In genomic region chr3:185282696-185283373, GRCh38 we compare ENCODE assay signal across 9 cellular contexts. TPM values are rescaled to one million over a fixed set of nuclear protein-coding genes. Genes with fewer than 3 reads are reported as not detected.
DNase-seq lines count a peak whose midpoint lies in the region; ATAC-seq, FAIRE-seq and TF ChIP-seq lines count a peak whose summit lies in the region.
"Had no signal": no experiment of that assay in that cellular context is flagged by ENCODE, and none has a peak within 500 bp of the region (broad histone marks: within the 10 kb centered on the region; RNA-seq: fewer than 3 reads in every experiment).

No MANE protein-coding gene starts in this region.

- TF ChIP-seq CTCF in 22Rv1 (IDR thresholded peaks at IDR 0.05) = no peak

- ATAC-seq in GM18867 (IDR thresholded peaks at IDR 0.05; ENCODE audit: unreplicated experiment) (peak; percentile 97), HG03097 (IDR thresholded peaks at IDR 0.05; ENCODE audit: low FRiP score, unreplicated experiment) (peak; percentile 92)

- peak overlapping the region; percentile 53 to 77 for H3K4me3 ChIP-seq in small intestine (ENCODE audit: low read depth in 1 of 2, low read length in 2 of 2)
- H3K4me3 ChIP-seq: BLaER1 had no signal

- peaks cover 0 to 4% of the 10 kb centered on the region in 2 donors for H3K4me1 ChIP-seq in small intestine (ENCODE audit: control insufficient read depth in 2 of 2, insufficient read depth in 1 of 2, low read depth in 1 of 2, low read length in 1 of 2)
- H3K4me1 ChIP-seq: BLaER1 had no signal

- peak overlapping the region; percentile 95 to 99 (median 97) for H3K4me3 Mint-ChIP-seq in immature natural killer cell

- no peak for FAIRE-seq in small intestine (lab: Jason Lieb, UNC)

- H3K36me3 ChIP-seq in small intestine (ENCODE audit: control insufficient read depth in 2 of 2, insufficient read depth in 2 of 2, low read length in 2 of 2) = no peaks in the 10 kb centered on the region
- H3K36me3 ChIP-seq: BLaER1 had no signal

- peaks cover 4 to 28% (median 14%) of the 10 kb centered on the region in 3 donors for H3K27me3 Mint-ChIP-seq in immature natural killer cell (ENCODE audit: low read depth in 3 of 3)

- peak overlapping the region; percentile 91 to 97 (median 94) for H3K27ac Mint-ChIP-seq in immature natural killer cell

- H3K36me3 Mint-ChIP-seq in immature natural killer cell = peaks cover 0 to 3% (median 0%) of the 10 kb centered on the region in 3 donors

- no peaks in the 10 kb centered on the region for H3K9me3 ChIP-seq in small intestine (ENCODE audit: control insufficient read depth, low read depth)
- H3K9me3 ChIP-seq: BLaER1 had no signal

- H3K4me1 Mint-ChIP-seq in immature natural killer cell = peaks cover 14 to 25% of the 10 kb centered on the region in 2 donors

- no peaks in the 10 kb centered on the region for H3K27me3 ChIP-seq in small intestine (ENCODE audit: control insufficient read depth in 2 of 2, insufficient read depth in 2 of 2, low read length in 2 of 2)
- H3K27me3 ChIP-seq: BLaER1 had no signal

- H3K27ac ChIP-seq in 22Rv1 = peak overlapping the region; percentile 64
- peak overlapping the region in 1 of 2 donors; percentile 87 for H3K27ac ChIP-seq in small intestine (ENCODE audit: low read depth in 1 of 2, low read length in 1 of 2)
- H3K27ac ChIP-seq: BLaER1 had no signal

- DNase-seq in NCI-H2227 (lab: John Stamatoyannopoulos, UW; ENCODE audit: unreplicated experiment) (peak; percentile 98), immature natural killer cell (peak; percentile 88 to 91 (median 88)), small intestine (peak; percentile 98)
- peak; percentile 70 to 83 (median 82) for DNase-seq in activated CD4-positive, CD25-positive, alpha-beta regulatory T cell (lab: John Stamatoyannopoulos, UW)
- DNase-seq in central memory CD4-positive, alpha-beta T cell = peak; percentile 91

- 2 to 4% (median 3%) methylated on average over 41 of the region's 41 CpGs for WGBS in small intestine, 3 donors

- H3K9me3 Mint-ChIP-seq in immature natural killer cell = peaks cover 0 to 11% (median 1%) of the 10 kb centered on the region in 6 donors

RNA-seq across cellular contexts. Expression of gene EHHADH, which starts 29.0 kb away (rescaled TPM):
- polyA plus RNA-seq in immature natural killer cell = 1 to 10 TPM in 1 of 3 donors, under 1 TPM in 1, not detected in 1; 0.22 to 1.5 TPM
- 10 to 100 TPM; 12.2 to 29.5 (median 12.4) TPM for polyA plus RNA-seq in small intestine

Comparison
In these comparisons a context has a peak if more than half of its experiments do, and no peak if none do; other contexts are left out.
1. RNA of gene EHHADH, which starts 29.0 kb away (polyA plus RNA-seq): 12.2 to 29.5 TPM in small intestine; 0.22 to 1.5 TPM in immature natural killer cell; every median in the first group is over 4 times any median in the second.
2. Peak in every context shown above with its lines, with median percentiles within 50 percentile points of each other: DNase-seq.